ENCODE assay signal across 8 cellular contexts in genomic region chr20:35601990-35602389, GRCh38. TPM values are rescaled to one million over a fixed set of nuclear protein-coding genes. Genes with fewer than 3 reads are reported as not detected.
DNase-seq lines count a peak whose midpoint lies in the region; ATAC-seq and TF ChIP-seq lines count a peak whose summit lies in the region.

No MANE protein-coding gene starts in this region.

- peak overlapping the region; percentile 95 for H3K4me2 ChIP-seq in MM.1S (ENCODE audit: low read depth, low read length)

- no peak for DNase-seq in BE2C
- DNase-seq in MM.1S: no peak
- DNase-seq in esophagus squamous epithelium (lab: John Stamatoyannopoulos, UW): no peak
- peak in 1 of 5 donors; percentile 41 for DNase-seq in ovary
- DNase-seq in NCI-H187 treated with DMSO at 0.1 percent for 48 hours (lab: John Stamatoyannopoulos, UW): no peak
- DNase-seq in NCI-H526 treated with DMSO at 0.1 percent for 48 hours (lab: John Stamatoyannopoulos, UW): no peak
- DNase-seq in stimulated activated CD4-positive, alpha-beta T cell treated with anti-CD3 and anti-CD28 coated beads, Interleukin-2, amount 100 ng/mL, for 48 hours: no peak
- DNase-seq in body of pancreas: no peak

- no peaks in the 10 kb centered on the region for H4K20me1 ChIP-seq in MM.1S (ENCODE audit: insufficient read depth, low read length)

- H2AFZ ChIP-seq in MM.1S (ENCODE audit: low read length): peak overlapping the region; percentile 70; the same call in 1 of the 2 replicates

- 60% methylated on average over 3 of the region's 30 CpGs; no CpG with 5 or more reads in 1 of the 2 donors for WGBS in esophagus squamous epithelium, 2 donors
- 24 to 30% (median 29%) methylated on average over 26 to 30 of the region's 30 CpGs for WGBS in ovary, 3 donors
- WGBS in body of pancreas, 2 donors: 2 to 30% methylated on average over 9 to 23 of the region's 30 CpGs

- H3K9me2 ChIP-seq in MM.1S (replicated peaks; ENCODE audit: insufficient read depth, low read length): no peaks in the 10 kb centered on the region

- H3K4me3 ChIP-seq in BE2C (ENCODE audit: low read depth, low read length) (peak overlapping the region; percentile 35; the same call in 1 of the 2 replicates), MM.1S (ENCODE audit: low read length) (peak overlapping the region; percentile 52; the same call in 1 of the 2 replicates), esophagus squamous epithelium (peak overlapping the region; percentile 33 to 74 (median 44)), ovary (peak overlapping the region; percentile 38), body of pancreas (peak overlapping the region in 1 of 2 donors; percentile 13)

- no peak for TF ChIP-seq CTCF in BE2C (IDR thresholded peaks at IDR 0.05; ENCODE audit: low read depth, low read length)
- TF ChIP-seq CTCF in MM.1S (IDR thresholded peaks at IDR 0.05; ENCODE audit: low read length): no peak
- TF ChIP-seq CTCF in esophagus squamous epithelium (IDR thresholded peaks at IDR 0.05): no peak
- TF ChIP-seq CTCF in ovary (IDR thresholded peaks at IDR 0.05): no peak
- TF ChIP-seq CTCF in body of pancreas (IDR thresholded peaks at IDR 0.05): no peak

- intact Hi-C loops in esophagus squamous epithelium (cut with DNase I): no loop called here
- intact Hi-C loops in ovary (cut with DNase I): loop anchor here in 1 of 4 donors (10.0 kb wide), 2 partner anchors 93 to 283 kb away; partner anchors contain the start of genes NFS1 and ROMO1
- intact Hi-C loops in body of pancreas (cut with DNase I): loop anchor here (10.0 kb wide), 1 partner anchor 93 kb away; the partner anchor contains the start of genes NFS1 and ROMO1

- no peak for ATAC-seq in body of pancreas

- no peaks in the 10 kb centered on the region for H3K79me2 ChIP-seq in MM.1S (ENCODE audit: low read length)

- H3K4me1 ChIP-seq in BE2C (no peaks in the 10 kb centered on the region), MM.1S (ENCODE audit: low read length) (peaks cover 23% of the 10 kb centered on the region), esophagus squamous epithelium (peaks cover 15 to 22% (median 17%) of the 10 kb centered on the region in 3 donors), ovary (ENCODE audit: insufficient read depth) (peaks cover 6% of the 10 kb centered on the region), body of pancreas (peaks cover 29% of the 10 kb centered on the region)

- no peak overlapping the region for H3K27ac ChIP-seq in MM.1S (ENCODE audit: low read length)
- peak overlapping the region in 3 of 4 donors; percentile 1 to 49 (median 20) for H3K27ac ChIP-seq in esophagus squamous epithelium
- H3K27ac ChIP-seq in ovary: no peak overlapping the region
- H3K27ac ChIP-seq in body of pancreas: no peak overlapping the region

- H3K27me3 ChIP-seq in BE2C (peaks cover 9% of the 10 kb centered on the region), MM.1S (replicated peaks; ENCODE audit: insufficient read depth, low read length) (peaks cover 8% of the 10 kb centered on the region), esophagus squamous epithelium (peaks cover 0 to 55% (median 3%) of the 10 kb centered on the region in 4 donors), ovary (no peaks in the 10 kb centered on the region), body of pancreas (no peaks in the 10 kb centered on the region)

- no peaks in the 10 kb centered on the region for H3K36me3 ChIP-seq in BE2C
- no peaks in the 10 kb centered on the region for H3K36me3 ChIP-seq in MM.1S (replicated peaks; ENCODE audit: insufficient read depth, low read length)
- no peaks in the 10 kb centered on the region for H3K36me3 ChIP-seq in esophagus squamous epithelium
- no peaks in the 10 kb centered on the region for H3K36me3 ChIP-seq in ovary
- no peaks in the 10 kb centered on the region for H3K36me3 ChIP-seq in body of pancreas (replicated peaks in 1 of 2; ENCODE audit: insufficient read depth in 1 of 2, low read depth in 2 of 2)

- TF ChIP-seq POLR2A in esophagus squamous epithelium (IDR thresholded peaks at IDR 0.05) (no peak), ovary (IDR thresholded peaks at IDR 0.05) (no peak), body of pancreas (IDR thresholded peaks at IDR 0.05) (no peak)

- TF ChIP-seq EP300 in ovary (IDR thresholded peaks at IDR 0.05): no peak

- H3K9ac ChIP-seq in MM.1S (ENCODE audit: low read length): no peak overlapping the region; the same call in 1 of the 2 replicates

- H3F3A ChIP-seq in MM.1S (ENCODE audit: insufficient read depth, low read length): peaks cover 2% of the 10 kb centered on the region; the same call in 1 of the 2 replicates

- H3K9me3 ChIP-seq in BE2C: no peaks in the 10 kb centered on the region
- no peaks in the 10 kb centered on the region for H3K9me3 ChIP-seq in MM.1S (replicated peaks; ENCODE audit: insufficient read depth, low read length)
- no peaks in the 10 kb centered on the region for H3K9me3 ChIP-seq in esophagus squamous epithelium
- no peaks in the 10 kb centered on the region for H3K9me3 ChIP-seq in ovary
- no peaks in the 10 kb centered on the region for H3K9me3 ChIP-seq in body of pancreas

RNA-seq across cellular contexts. Expression of gene SPAG4, which starts 13.6 kb away (rescaled TPM):
- 4.7 TPM for polyA plus RNA-seq in BE2C (2012; ENCODE audit: insufficient read depth, insufficient read length, low read depth)
- total RNA-seq in esophagus squamous epithelium: 1 to 10 TPM in 2 of 4 donors, under 1 TPM in 2; 0.44 to 4.8 (median 2.6) TPM
- total RNA-seq in ovary: 10 to 100 TPM in 2 of 7 donors, 1 to 10 TPM in 5; 6.3 to 12.8 (median 9.9) TPM
- 1 to 10 TPM in 1 of 2 donors, under 1 TPM in 1; 1.00 to 4.4 TPM for polyA plus RNA-seq in ovary
- total RNA-seq in body of pancreas: 10 to 100 TPM; 17.9 to 22.1 TPM

Comparison
In these comparisons a context has a peak if more than half of its experiments do, and no peak if none do; other contexts are left out.
1. H3K27ac ChIP-seq: peak in esophagus squamous epithelium (3 of 4); none in MM.1S (single experiment), ovary (0 of 2) and body of pancreas (0 of 4).